18 cellular contexts compared by ENCODE assay signal in genomic region chr22:17835256-17835655, GRCh38.
DNase-seq lines count a peak whose midpoint lies in the region; ATAC-seq and TF ChIP-seq lines count a peak whose summit lies in the region.
"Had no signal": no experiment of that assay in that cellular context is flagged by ENCODE, and none has a peak within 500 bp of the region (broad histone marks: within the 10 kb centered on the region; RNA-seq: fewer than 3 reads in every experiment).

No MANE protein-coding gene starts in this region.

- H3K27me3 ChIP-seq in neural progenitor cell (no peaks in the 10 kb centered on the region), thyroid gland (no peaks in the 10 kb centered on the region)

- H3K36me3 Mint-ChIP-seq in neural progenitor cell (no peaks in the 10 kb centered on the region), Calu3 (ENCODE audit: insufficient read depth, unreplicated experiment) (peaks cover 11% of the 10 kb centered on the region)

- H3K36me3 ChIP-seq in neural progenitor cell (no peaks in the 10 kb centered on the region), thyroid gland (no peaks in the 10 kb centered on the region)

- no peak for ATAC-seq in Right ventricle myocardium inferior
- ATAC-seq in left cardiac atrium, result no peak

- H3K9me3 ChIP-seq in neural progenitor cell (ENCODE audit: low read depth) (no peaks in the 10 kb centered on the region), thyroid gland (no peaks in the 10 kb centered on the region)
- H3K9me3 ChIP-seq: Caco-2 had no signal

- H3K4me1 ChIP-seq in neural progenitor cell (no peaks in the 10 kb centered on the region), thyroid gland (peaks cover 47 to 75% of the 10 kb centered on the region in 2 donors)
- H3K4me1 ChIP-seq: Caco-2 had no signal

- BruUV-seq in Calu3 (replicated peaks; lab: Mats Ljungman, UMichigan), result no TSS peak

- H3K27ac ChIP-seq in cingulate gyrus (ENCODE audit: low read depth, low read length), result peak overlapping the region; percentile 19
- H3K27ac ChIP-seq in neural progenitor cell, result no peak overlapping the region
- H3K27ac ChIP-seq in thyroid gland, result peak overlapping the region; percentile 81 to 99 (median 97)

- H3K27ac Mint-ChIP-seq in neural progenitor cell (peak overlapping the region; percentile 83), Calu3 (ENCODE audit: unreplicated experiment) (no peak overlapping the region)
- H3K27ac Mint-ChIP-seq: CD4-positive, alpha-beta T cell had no signal

- TF ChIP-seq CTCF in neural progenitor cell (IDR thresholded peaks at IDR 0.05), result no peak
- no peak for TF ChIP-seq CTCF in thyroid gland (IDR thresholded peaks at IDR 0.05)
- TF ChIP-seq CTCF in Calu3 (IDR thresholded peaks at IDR 0.05; ENCODE audit: unreplicated experiment), result no peak

- H3K9me3 Mint-ChIP-seq in neural progenitor cell (no peaks in the 10 kb centered on the region), Calu3 (ENCODE audit: low read depth, unreplicated experiment) (no peaks in the 10 kb centered on the region)
- H3K9me3 Mint-ChIP-seq: CD4-positive, alpha-beta T cell; H9 had no signal

- H3K9ac ChIP-seq in neural progenitor cell, result no peak overlapping the region

- intact Hi-C loops in Right ventricle myocardium inferior (cut with DNase I), result no loop called here
- intact Hi-C loops in left cardiac atrium (cut with DNase I), result no loop called here
- intact Hi-C loops in thyroid gland (cut with DNase I), result no loop called here
- intact Hi-C loops in Calu3 (cut with micrococcal nuclease; ENCODE audit: unreplicated experiment), result loop anchor here (10.0 kb wide), 1 partner anchor 170 kb away; no protein-coding TSS in a partner anchor

- 48 to 63% methylated on average over 4 to 6 of the region's 6 CpGs for WGBS in thyroid gland, 2 donors

- no peaks in the 10 kb centered on the region for H3K79me2 ChIP-seq in neural progenitor cell (ENCODE audit: low read depth)

- no peak overlapping the region for H3K4me3 ChIP-seq in neural progenitor cell
- H3K4me3 ChIP-seq in thyroid gland (replicated peaks in 1 of 3), result no peak overlapping the region

- H4K20me1 ChIP-seq in neural progenitor cell (ENCODE audit: low read depth), result peaks cover 3% of the 10 kb centered on the region

- H3F3A ChIP-seq in neural progenitor cell (ENCODE audit: low read depth), result peaks cover 2% of the 10 kb centered on the region

- DNase-seq in Right ventricle myocardium inferior (ENCODE audit: missing footprints) (peak; percentile 1), left cardiac atrium (no peak), neural progenitor cell (ENCODE audit: low spot score) (no peak), thyroid gland (peak; percentile 66 to 80), occipital lobe (lab: John Stamatoyannopoulos, UW) (no peak), Calu3 (no peak)
- DNase-seq: Caco-2; CD4-positive, alpha-beta T cell; H9; KG1; MV-4-11; NCI-H2107; NCI-H524; NCI-H82; OCI-M1; SHP77 treated with DMSO at 0.1 percent for 48 hours had no signal

- peak in 1 of 2 donors; percentile 32 for TF ChIP-seq POLR2A in thyroid gland (IDR thresholded peaks at IDR 0.05)

- H3K4me3 Mint-ChIP-seq in neural progenitor cell (no peak overlapping the region), Calu3 (ENCODE audit: low read depth, unreplicated experiment) (no peak overlapping the region)
- H3K4me3 Mint-ChIP-seq: B cell; CD4-positive, alpha-beta T cell; H9 had no signal

- no peaks in the 10 kb centered on the region for H3K27me3 Mint-ChIP-seq in neural progenitor cell (ENCODE audit: insufficient read depth, low read depth)
- H3K27me3 Mint-ChIP-seq in Calu3 (ENCODE audit: unreplicated experiment), result no peaks in the 10 kb centered on the region
- H3K27me3 Mint-ChIP-seq: B cell; CD4-positive, alpha-beta T cell had no signal

- CTCF ChIA-PET in Calu3 (lab: Charles Lee), result no interaction called here

- peaks cover 7% of the 10 kb centered on the region for H3K4me1 Mint-ChIP-seq in neural progenitor cell
- no peaks in the 10 kb centered on the region for H3K4me1 Mint-ChIP-seq in Calu3 (ENCODE audit: low read depth, unreplicated experiment)

- no peak overlapping the region for H2AFZ ChIP-seq in neural progenitor cell (replicated peaks)

- no peak overlapping the region for H3K4me2 ChIP-seq in neural progenitor cell

Comparison
In these comparisons a context has a peak if more than half of its experiments do, and no peak if none do; other contexts are left out.
1. DNase-seq: peak in Right ventricle myocardium inferior (single experiment) and thyroid gland (2 of 2); none in left cardiac atrium (single experiment), neural progenitor cell (single experiment), occipital lobe (single experiment) and Calu3 (single experiment).